ENCODE assay signal across 7 cellular contexts in genomic region chr21:43268804-43269186, GRCh38.
"Had no signal": no experiment of that assay in that cellular context is flagged by ENCODE, and none has a peak within 500 bp of the region (broad histone marks: within the 10 kb centered on the region; RNA-seq: fewer than 3 reads in every experiment).

No MANE protein-coding gene starts in this region.

- H3K4me3 ChIP-seq: adrenal gland, esophagus muscularis mucosa, thoracic aorta had no signal

- H3K27me3 ChIP-seq: adrenal gland had no signal

- H3K36me3 ChIP-seq: adrenal gland, esophagus muscularis mucosa, thoracic aorta had no signal

- H3K4me1 ChIP-seq: adrenal gland, esophagus muscularis mucosa had no signal

- DNase-seq: activated CD8-positive, alpha-beta memory T cell treated with anti-CD3 and anti-CD28 coated beads, Interleukin-2, amount 10 ng/mL, durations not matched to agents 7 days and 5 days; cortex of kidney; hippocampal formation; T1000 had no signal

- H3K27ac ChIP-seq: esophagus muscularis mucosa, thoracic aorta had no signal

- H3K9me3 ChIP-seq: adrenal gland, esophagus muscularis mucosa, thoracic aorta had no signal
